ENCODE assay signal across 26 cellular contexts in the genomic region with DNA sequence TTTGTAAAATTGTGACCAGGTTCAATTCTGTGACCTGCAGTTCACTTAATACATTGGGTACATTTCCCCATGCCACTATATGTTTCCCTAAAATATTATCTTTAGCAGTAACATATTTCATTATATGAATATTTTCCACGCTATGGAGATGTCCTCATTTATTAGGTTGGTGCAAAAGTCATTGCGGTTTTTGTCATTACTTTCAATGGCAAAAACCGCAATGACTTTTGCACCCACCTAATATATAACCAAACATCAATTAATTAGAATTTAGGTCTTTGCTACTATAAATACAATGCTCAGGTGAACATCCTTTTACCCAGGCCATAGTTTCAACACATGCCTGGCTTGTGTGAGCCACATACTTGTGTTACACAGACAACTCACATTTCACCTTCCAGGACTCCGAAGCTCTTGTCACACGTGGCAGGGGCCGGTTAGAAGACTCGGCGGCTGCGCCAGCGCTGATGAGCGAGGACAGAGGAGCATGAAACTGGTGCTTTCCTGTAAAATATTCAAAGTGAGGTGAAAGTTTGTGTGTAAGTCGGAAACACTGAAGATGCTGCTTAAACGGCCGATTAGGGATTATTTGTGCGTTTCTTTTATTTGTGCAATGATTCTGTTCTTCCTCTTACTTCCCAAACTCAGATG.
"Had no signal": no experiment of that assay in that cellular context is flagged by ENCODE, and none has a peak within 500 bp of the region (broad histone marks: within the 10 kb centered on the region; RNA-seq: fewer than 3 reads in every experiment).

No MANE protein-coding gene starts in this region.

- H3K4me3 ChIP-seq: adrenal gland, body of pancreas, breast epithelium, MG63, PC-9 had no signal

- DNase-seq: activated CD4-positive, alpha-beta T cell treated with anti-CD3 and anti-CD28 coated beads, Interleukin-2, amount 10 ng/mL, durations not matched to agents 24 days and 14 days; activated CD4-positive, alpha-beta T cell treated with anti-CD3 and anti-CD28 coated beads, Interleukin-2, amount 50 U/mL, for 4 hours; activated CD8-positive, alpha-beta T cell treated with anti-CD3 and anti-CD28 coated beads for 36 hours; activated gamma-delta T cell; activated naive CD4-positive, alpha-beta T cell treated with Interleukin-2 at 50 U/mL for 16 hours; activated T-cell treated with anti-CD3 and anti-CD28 coated beads, Interleukin-2, amount 50 U/mL, for 24 hours; central memory CD4-positive, alpha-beta T cell; Kasumi-1; MG63; NCI-H1048; NCI-H1105 treated with DMSO at 0.1 percent for 48 hours; NCI-H1436; NCI-H1930; NCI-H345; PC-9; SW 1271; T-helper 1 cell; T-helper 2 cell; T-helper 9 cell had no signal

- H3K4me3 Mint-ChIP-seq: activated CD4-positive, alpha-beta T cell treated with anti-CD3 and anti-CD28 coated beads, Interleukin-2, amount 10 ng/mL, durations not matched to agents 24 days and 14 days; activated CD8-positive, alpha-beta T cell treated with anti-CD3 and anti-CD28 coated beads for 36 hours; activated naive CD4-positive, alpha-beta T cell treated with anti-CD3 and anti-CD28 coated beads, Interleukin-2, amount 50 U/mL, for 24 hours; activated T-cell treated with anti-CD3 and anti-CD28 coated beads, Interleukin-2, amount 50 U/mL, for 24 hours had no signal

- H3K4me1 ChIP-seq: adrenal gland, body of pancreas, breast epithelium had no signal

- H3K27ac Mint-ChIP-seq: activated CD4-positive, alpha-beta T cell treated with anti-CD3 and anti-CD28 coated beads, Interleukin-2, amount 10 ng/mL, durations not matched to agents 24 days and 14 days; activated CD8-positive, alpha-beta T cell treated with anti-CD3 and anti-CD28 coated beads for 36 hours; activated naive CD4-positive, alpha-beta T cell treated with anti-CD3 and anti-CD28 coated beads, Interleukin-2, amount 50 U/mL, for 24 hours; activated T-cell treated with anti-CD3 and anti-CD28 coated beads, Interleukin-2, amount 50 U/mL, for 24 hours; activated T-helper 2 cell treated with anti-CD3 and anti-CD28 coated beads, Interferon-gamma antibody, Interleukin-2, Interleukin-4, amounts not matched to agents 10 μg/mL and 5 μg/mL and 100 μg/mL, durations not matched to agents 14 hours and 24 hours and 36 hours had no signal

- H3K27me3 Mint-ChIP-seq: activated CD4-positive, alpha-beta T cell treated with anti-CD3 and anti-CD28 coated beads, Interleukin-2, amount 10 ng/mL, durations not matched to agents 24 days and 14 days; activated CD8-positive, alpha-beta T cell treated with anti-CD3 and anti-CD28 coated beads for 36 hours; activated naive CD4-positive, alpha-beta T cell treated with anti-CD3 and anti-CD28 coated beads, Interleukin-2, amount 50 U/mL, for 24 hours; activated T-cell treated with anti-CD3 and anti-CD28 coated beads, Interleukin-2, amount 50 U/mL, for 24 hours had no signal

- H3K27me3 ChIP-seq: adrenal gland, body of pancreas, breast epithelium, MG63 had no signal

- H3K27ac ChIP-seq: adrenal gland, body of pancreas, breast epithelium, PC-9, RWPE1 had no signal

- ATAC-seq: activated CD8-positive, alpha-beta T cell treated with anti-CD3 and anti-CD28 coated beads for 36 hours; body of pancreas had no signal

- H3K36me3 ChIP-seq: adrenal gland, breast epithelium, MG63 had no signal

- H2AFZ ChIP-seq: PC-9 had no signal

- FAIRE-seq: astrocyte had no signal

- H3K36me3 Mint-ChIP-seq: activated naive CD4-positive, alpha-beta T cell treated with anti-CD3 and anti-CD28 coated beads, Interleukin-2, amount 50 U/mL, for 24 hours had no signal

- H3K4me2 ChIP-seq: PC-9 had no signal

- H3K9me3 ChIP-seq: adrenal gland, body of pancreas, breast epithelium, MG63 had no signal

- H3K4me1 Mint-ChIP-seq: activated CD4-positive, alpha-beta T cell treated with anti-CD3 and anti-CD28 coated beads, Interleukin-2, amount 10 ng/mL, durations not matched to agents 24 days and 14 days; activated naive CD4-positive, alpha-beta T cell treated with anti-CD3 and anti-CD28 coated beads, Interleukin-2, amount 50 U/mL, for 24 hours had no signal

- H3K9me3 Mint-ChIP-seq: activated CD4-positive, alpha-beta T cell treated with anti-CD3 and anti-CD28 coated beads, Interleukin-2, amount 10 ng/mL, durations not matched to agents 24 days and 14 days; activated CD8-positive, alpha-beta T cell treated with anti-CD3 and anti-CD28 coated beads for 36 hours; activated naive CD4-positive, alpha-beta T cell treated with anti-CD3 and anti-CD28 coated beads, Interleukin-2, amount 50 U/mL, for 24 hours; activated T-cell treated with anti-CD3 and anti-CD28 coated beads, Interleukin-2, amount 50 U/mL, for 24 hours; activated T-helper 2 cell treated with anti-CD3 and anti-CD28 coated beads, Interferon-gamma antibody, Interleukin-2, Interleukin-4, amounts not matched to agents 10 μg/mL and 5 μg/mL and 100 μg/mL, durations not matched to agents 14 hours and 24 hours and 36 hours had no signal
